Comparison of ENCODE assay signal across 1 cellular context in genomic region chr16:31876955-31877828, GRCh38.
TF ChIP-seq lines count a peak whose summit lies in the region.

No MANE protein-coding gene starts in this region.

TF ChIP-seq in GM23338, 12 proteins besides CTCF, POLR2A, EP300 and RAD21 (continued from another document):
- TF ChIP-seq ZNF462 (CRISPR knock-in tag; IDR thresholded peaks at IDR 0.05) (no peak), CREB1 (CRISPR knock-in tag; IDR thresholded peaks at IDR 0.05; ENCODE audit: low read depth) (no peak)
